21 cellular contexts compared by ENCODE assay signal in the genomic region with DNA sequence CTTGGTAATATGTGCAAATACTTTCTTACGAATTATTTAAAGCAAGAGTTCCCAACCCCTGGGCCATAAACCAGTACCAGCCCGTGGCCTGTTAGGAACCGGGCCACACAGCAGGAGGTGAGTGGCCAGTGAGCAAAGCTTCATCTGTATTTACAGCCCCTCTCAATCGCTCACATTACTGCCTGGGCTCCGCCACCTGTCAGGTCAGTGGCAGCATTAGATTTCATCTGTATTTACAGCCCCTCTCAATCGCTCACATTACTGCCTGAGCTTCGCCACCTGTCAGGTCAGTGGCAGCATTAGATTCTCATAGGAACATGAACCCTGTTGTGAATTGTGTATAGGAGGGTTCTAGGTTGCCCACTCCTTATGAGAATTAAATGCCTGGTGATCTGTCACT.
"Had no signal": no experiment of that assay in that cellular context is flagged by ENCODE, and none has a peak within 500 bp of the region (broad histone marks: within the 10 kb centered on the region; RNA-seq: fewer than 3 reads in every experiment).

No MANE protein-coding gene starts in this region.

- H3K27me3 ChIP-seq: right atrium auricular region, stomach, thyroid gland, upper lobe of right lung had no signal

- H3K9me3 ChIP-seq: right atrium auricular region, stomach, thyroid gland, upper lobe of right lung had no signal

- DNase-seq: activated CD4-positive, alpha-beta T cell treated with anti-CD3 and anti-CD28 coated beads for 4 hours; activated CD4-positive, alpha-beta T cell treated with anti-CD3 and anti-CD28 coated beads, Interleukin-2, amount 50 U/mL, for 4 hours; activated naive CD4-positive, alpha-beta T cell; activated T-cell treated with anti-CD3 and anti-CD28 coated beads for 4 hours; activated T-cell treated with anti-CD3 and anti-CD28 coated beads, Interleukin-2, amount 50 U/mL, for 72 hours; anterior cingulate cortex; effector CD8-positive, alpha-beta T cell; glutamatergic neuron; islet precursor cell; naive B cell; nephron progenitor cell; nucleus accumbens; stimulated activated CD4-positive, alpha-beta T cell treated with anti-CD3 and anti-CD28 coated beads, Interleukin-1b, Interleukin-23, amount 100 ng/mL, for 48 hours; stimulated activated naive B cell treated with anti-CD40 and anti-IgM and Interleukin-4, amounts not matched to agents 10 μg/mL and 1 μg/mL and 100 μg/mL, for 72 hours; stomach; thyroid gland; upper lobe of right lung had no signal

- H3K27ac ChIP-seq: epithelial cell of prostate, parathyroid adenoma, right atrium auricular region, stomach, thyroid gland, upper lobe of right lung had no signal

- H3K9ac ChIP-seq: parathyroid adenoma had no signal

- H3K4me2 ChIP-seq: smooth muscle cell had no signal

- H3K4me1 ChIP-seq: parathyroid adenoma, right atrium auricular region, stomach, thyroid gland, upper lobe of right lung had no signal

- H2AFZ ChIP-seq: parathyroid adenoma had no signal

- H3K4me3 ChIP-seq: right atrium auricular region, smooth muscle cell, stomach, thyroid gland, upper lobe of right lung had no signal

- H3K36me3 ChIP-seq: right atrium auricular region, stomach, thyroid gland, upper lobe of right lung had no signal
